21 cellular contexts compared by ENCODE assay signal in genomic region chr22:24282401-24282800, GRCh38. TPM values are rescaled to one million over a fixed set of nuclear protein-coding genes. Genes with fewer than 3 reads are reported as not detected.
A peak's percentile ranks its signal among the peaks of the same experiment; 100 is the strongest.
DNase-seq lines count a peak whose midpoint lies in the region; ATAC-seq and TF ChIP-seq lines count a peak whose summit lies in the region.
"Had no signal": no experiment of that assay in that cellular context is flagged by ENCODE, and none has a peak within 500 bp of the region (broad histone marks: within the 10 kb centered on the region; RNA-seq: fewer than 3 reads in every experiment).

No MANE protein-coding gene starts in this region.

- POLR2A ChIA-PET in HCT116 (lab: Charles Lee), result no interaction called here

- no peaks in the 10 kb centered on the region for H3K9me2 ChIP-seq in HCT116 (ENCODE audit: insufficient read depth)
- H3K9me2 ChIP-seq: SK-N-SH had no signal

- H3K27me3 ChIP-seq in HCT116 (ENCODE audit: insufficient read depth, low read length) (no peaks in the 10 kb centered on the region), RWPE2 (ENCODE audit: insufficient read depth, poor library complexity, severe bottlenecking) (no peaks in the 10 kb centered on the region), esophagus (ENCODE audit: control insufficient read depth in 1 of 2, insufficient read depth in 2 of 2, low read length in 2 of 2) (no peaks in the 10 kb centered on the region), smooth muscle cell (ENCODE audit: low read depth) (no peaks in the 10 kb centered on the region)
- H3K27me3 ChIP-seq: BLaER1 treated with 17β-estradiol and CSF1 and Interleukin-3, amounts not matched to agents 10 nM and 100 nM had no signal

- no TSS peak for BruUV-seq in HCT116 (replicated peaks; lab: Mats Ljungman, UMichigan)

- RAD21 ChIA-PET in HCT116 (lab: Charles Lee; ENCODE audit: low non-redundant PET in 1 of 2, low total read pairs in 2 of 2, uncharacterized antibody in 2 of 2, unreplicated experiment in 2 of 2), result no interaction called here

- intact Hi-C loops in HCT116 (cut with micrococcal nuclease), result no loop called here

- H4K20me1 ChIP-seq in HCT116 (ENCODE audit: insufficient read depth) (no peaks in the 10 kb centered on the region), smooth muscle cell (ENCODE audit: low read depth) (peaks cover 39% of the 10 kb centered on the region)

- H3K9ac ChIP-seq in HCT116 (ENCODE audit: low read length) (no peak overlapping the region), smooth muscle cell (ENCODE audit: low read depth) (no peak overlapping the region)
- H3K9ac ChIP-seq: BLaER1 treated with 17β-estradiol and CSF1 and Interleukin-3, amounts not matched to agents 10 nM and 100 nM; GM23248; SK-N-SH had no signal

- WGBS in esophagus, 2 donors, result 57 to 72% methylated on average over 2 of the region's 2 CpGs
- 77% methylated on average over 2 of the region's 2 CpGs for WGBS in smooth muscle cell (ENCODE audit: low lambda C conversion rate)

- TF ChIP-seq RAD21 in HCT116 (IDR thresholded peaks at IDR 0.05; ENCODE audit: low read depth), result no peak

- H3K4me3 ChIP-seq in HCT116 (replicated peaks in 1 of 2; ENCODE audit: low read depth in 1 of 2, low read length in 2 of 2) (0 out of 4 replicates have a peak overlapping the region, but pooled peaks of 1 of the 2 experiments have one; percentile 18), RWPE2 (ENCODE audit: severe bottlenecking) (no peak overlapping the region), esophagus (ENCODE audit: low read depth in 1 of 2, low read length in 2 of 2) (no peak overlapping the region), smooth muscle cell (no peak overlapping the region)
- H3K4me3 ChIP-seq: A549; BLaER1 treated with 17β-estradiol and CSF1 and Interleukin-3, amounts not matched to agents 10 nM and 100 nM; GM23248 had no signal

- peaks cover 18% of the 10 kb centered on the region for H3F3A ChIP-seq in smooth muscle cell (ENCODE audit: low read depth)

- TF ChIP-seq CTCF in HCT116 (IDR thresholded peaks at IDR 0.05 in 2 of 3, conservative IDR thresholded peaks at IDR 0.05 in 1 of 3; ENCODE audit: borderline replicate concordance in 1 of 3, insufficient read depth in 1 of 3, low read depth in 2 of 3, low read length in 2 of 3) (no peak), RWPE2 (IDR thresholded peaks at IDR 0.05; ENCODE audit: poor library complexity, severe bottlenecking) (no peak), smooth muscle cell (IDR thresholded peaks at IDR 0.05; ENCODE audit: borderline replicate concordance, insufficient read depth, poor library complexity, severe bottlenecking) (no peak)

- H3K4me1 ChIP-seq in HCT116 (ENCODE audit: control insufficient read depth in 1 of 2, insufficient read depth in 2 of 2, low read length in 2 of 2) (peaks cover 58 to 67% of the 10 kb centered on the region in 2 experiments), RWPE2 (ENCODE audit: insufficient read depth, poor library complexity, severe bottlenecking) (peaks cover 11% of the 10 kb centered on the region), esophagus (ENCODE audit: control insufficient read depth in 2 of 2, insufficient read depth in 2 of 2, low read length in 1 of 2) (no peaks in the 10 kb centered on the region), smooth muscle cell (ENCODE audit: low read depth) (peaks cover 15% of the 10 kb centered on the region)

- no peak for TF ChIP-seq POLR2A in HCT116 (IDR thresholded peaks at IDR 0.05; ENCODE audit: borderline replicate concordance, extremely low read depth, insufficient read depth, insufficient read length)

- H3K4me2 ChIP-seq in HCT116 (ENCODE audit: low read length) (peak overlapping the region; percentile 65), smooth muscle cell (no peak overlapping the region)
- H3K4me2 ChIP-seq: A549; BLaER1 treated with 17β-estradiol and CSF1 and Interleukin-3, amounts not matched to agents 10 nM and 100 nM; SK-N-SH had no signal

- H3K79me2 ChIP-seq in HCT116 (ENCODE audit: insufficient read depth, low read length) (peaks cover 77% of the 10 kb centered on the region), smooth muscle cell (ENCODE audit: low read depth) (peaks cover 72% of the 10 kb centered on the region)

- H3K27ac ChIP-seq in HCT116 (ENCODE audit: low read depth, low read length) (0 out of 2 replicates have a peak overlapping the region, but pooled peaks have one; percentile 32), RWPE2 (ENCODE audit: poor library complexity, severe bottlenecking) (peak overlapping the region; percentile 15), esophagus (ENCODE audit: low read depth in 2 of 2, low read length in 1 of 2) (peak overlapping the region; percentile 47 to 55), smooth muscle cell (ENCODE audit: low read depth) (peak overlapping the region; percentile 75)
- H3K27ac ChIP-seq: A549; BLaER1 treated with 17β-estradiol and CSF1 and Interleukin-3, amounts not matched to agents 10 nM and 100 nM; GM23248 had no signal

- no peak for DNase-seq in HCT116 (ENCODE audit: low read depth, low spot score)
- DNase-seq in RWPE2 (ENCODE audit: low spot score), result no peak
- DNase-seq in smooth muscle cell (lab: John Stamatoyannopoulos, UW; ENCODE audit: unreplicated experiment), result no peak
- no peak for DNase-seq in stimulated activated CD4-positive, alpha-beta T cell treated with anti-CD3 and anti-CD28 coated beads, Interleukin-15, amount 100 ng/mL, for 24 hours
- DNase-seq in amygdala (lab: John Stamatoyannopoulos, UW), result no peak
- no peak for DNase-seq in DMS 273 treated with DMSO at 0.1 percent for 48 hours (lab: John Stamatoyannopoulos, UW)
- DNase-seq: AML-193; CD4-positive, alpha-beta memory T cell; GM23248; H7; KG1; MM.1S; NCI-H2029; NCI-H446 treated with DMSO at 0.1 percent for 48 hours; NCI-H526; SK-N-SH; SW 1271 had no signal

- H2AFZ ChIP-seq in HCT116 (ENCODE audit: low read depth, low read length, poor library complexity, severe bottlenecking) (no peak overlapping the region), smooth muscle cell (ENCODE audit: low read depth) (no peak overlapping the region)
- H2AFZ ChIP-seq: GM23248 had no signal

- H3K9me3 ChIP-seq in HCT116 (ENCODE audit: control insufficient read depth in 1 of 2, insufficient read depth in 1 of 2, low read depth in 1 of 2, low read length in 2 of 2) (no peaks in the 10 kb centered on the region), RWPE2 (ENCODE audit: severe bottlenecking) (no peaks in the 10 kb centered on the region), esophagus (ENCODE audit: control insufficient read depth in 2 of 2, insufficient read depth in 1 of 2, low read depth in 1 of 2, low read length in 1 of 2) (no peaks in the 10 kb centered on the region), smooth muscle cell (replicated peaks; ENCODE audit: low read depth) (no peaks in the 10 kb centered on the region)
- H3K9me3 ChIP-seq: A549; BLaER1 treated with 17β-estradiol and CSF1 and Interleukin-3, amounts not matched to agents 10 nM and 100 nM; SK-N-SH had no signal

- no peak for ATAC-seq in HCT116
- peak; percentile 52; the same call in 2 of the 3 replicates for ATAC-seq in RWPE2 (ENCODE audit: low read depth)
- ATAC-seq: A549, Panc1 had no signal

- CTCF ChIA-PET in HCT116 (lab: Charles Lee), result no interaction called here

- no peaks in the 10 kb centered on the region for H3K36me3 ChIP-seq in HCT116 (ENCODE audit: control insufficient read depth in 1 of 2, insufficient read depth in 2 of 2, low read length in 2 of 2)
- H3K36me3 ChIP-seq in RWPE2 (ENCODE audit: low read depth), result peaks cover 11% of the 10 kb centered on the region; the same call in 1 of the 2 replicates
- no peaks in the 10 kb centered on the region for H3K36me3 ChIP-seq in esophagus (ENCODE audit: control insufficient read depth in 2 of 2, insufficient read depth in 2 of 2, low read length in 1 of 2)
- H3K36me3 ChIP-seq in smooth muscle cell (ENCODE audit: low read depth), result no peaks in the 10 kb centered on the region

TF ChIP-seq in HCT116, 20 proteins besides CTCF, POLR2A, EP300 and RAD21:
- no peak for TF ChIP-seq SP1 (IDR thresholded peaks at IDR 0.05; ENCODE audit: low read depth)
- no peak for TF ChIP-seq JUND (IDR thresholded peaks at IDR 0.05)
- TF ChIP-seq ZBTB33 (IDR thresholded peaks at IDR 0.05; ENCODE audit: extremely low read depth, insufficient replicate concordance, low read length), result no peak
- no peak for TF ChIP-seq EZH2 (IDR thresholded peaks at IDR 0.05)
TF ChIP-seq in HCT116: peak in this region for 0.

RNA-seq across cellular contexts. Expression of gene SPECC1L, which starts 11.8 kb away (rescaled TPM):
- 40.8 TPM for total RNA-seq in HCT116 (2021; ENCODE audit: unreplicated experiment)
- 9.6 and 11.5 TPM in 2 replicates for polyA plus RNA-seq in HCT116 (2012)
- 10 to 100 TPM; 11.0 to 11.4 TPM for polyA plus RNA-seq in esophagus
- total RNA-seq in smooth muscle cell, result 19.1 and 19.5 TPM in 2 replicates
- 10.0 and 16.1 TPM in 2 replicates for polyA plus RNA-seq in smooth muscle cell

RNA-seq across cellular contexts. Expression of gene GGT5, which starts 37.5 kb away (rescaled TPM):
- total RNA-seq in HCT116 (2021; ENCODE audit: unreplicated experiment), result 0.57 TPM
- 0.14 and 0.42 TPM in 2 replicates for polyA plus RNA-seq in HCT116 (2012)
- polyA plus RNA-seq in esophagus, result 1 to 10 TPM; 4.7 to 7.1 TPM
- 3.7 and 5.4 TPM in 2 replicates for total RNA-seq in smooth muscle cell
- 12.4 and 12.8 TPM in 2 replicates for polyA plus RNA-seq in smooth muscle cell
- total RNA-seq: CD4-positive, alpha-beta memory T cell; H7 had no signal
- polyA plus RNA-seq: CD4-positive, alpha-beta memory T cell had no signal

Comparison
In these comparisons a context has a peak if more than half of its experiments do, and no peak if none do; other contexts are left out.
1. H3K27ac ChIP-seq: peak in every context shown above with its lines; median percentile 75 in smooth muscle cell; 51 in esophagus; 32 in HCT116; 15 in RWPE2.